Comparison of ENCODE assay signal across 29 cellular contexts in the genomic region with DNA sequence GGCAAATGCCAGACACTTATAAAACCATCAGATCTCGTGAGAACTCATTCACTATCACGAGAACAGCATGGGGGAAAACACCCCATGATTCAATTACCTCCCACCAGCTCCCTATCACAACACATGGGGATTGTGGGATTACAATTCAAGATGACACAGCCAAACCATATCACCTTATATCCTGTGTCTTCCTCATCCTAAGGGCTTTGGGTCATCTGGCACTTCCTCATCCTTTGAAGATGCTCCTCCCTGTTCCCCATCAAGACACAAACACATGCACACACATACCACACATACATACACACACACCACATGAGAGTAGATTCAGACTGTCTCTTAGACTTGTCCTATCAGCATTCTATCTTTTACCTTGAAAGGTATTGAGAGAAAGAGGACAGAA.
"Had no signal": no experiment of that assay in that cellular context is flagged by ENCODE, and none has a peak within 500 bp of the region (broad histone marks: within the 10 kb centered on the region; RNA-seq: fewer than 3 reads in every experiment).

No MANE protein-coding gene starts in this region.

- H3K4me1 ChIP-seq: breast epithelium, esophagus muscularis mucosa, right lobe of liver, vagina had no signal

- H3K9me3 Mint-ChIP-seq: type B pancreatic cell had no signal

- H3K4me1 Mint-ChIP-seq: immature natural killer cell had no signal

- H3K36me3 Mint-ChIP-seq: immature natural killer cell; natural killer cell treated with Interleukin-12 subunit alpha and Interleukin-12 subunit beta and Interleukin-15 and Interleukin-18, amount 100 ng/mL, for 72 hours; type B pancreatic cell had no signal

- H3K9me3 ChIP-seq: breast epithelium, heart left ventricle, right lobe of liver, vagina had no signal

- ATAC-seq: activated CD4-positive, CD25-positive, alpha-beta regulatory T cell treated with anti-CD3 and anti-CD28 coated beads, Interleukin-2, amount 50 U/mL, for 24 hours; foreskin keratinocyte; left colon; natural killer cell treated with Interleukin-12 subunit alpha and Interleukin-12 subunit beta and Interleukin-15 and Interleukin-18, amount 100 ng/mL, for 72 hours; right lobe of liver; stimulated activated naive CD8-positive, alpha-beta T cell treated with anti-CD3 and anti-CD28 coated beads, Interleukin-15, amount 100 ng/mL, for 72 hours had no signal

- H3K4me3 ChIP-seq: breast epithelium, esophagus muscularis mucosa, heart left ventricle, right lobe of liver, vagina had no signal

- H3K36me3 ChIP-seq: breast epithelium, esophagus muscularis mucosa, heart left ventricle, right lobe of liver, vagina, WERI-Rb-1 had no signal

- H3K27ac Mint-ChIP-seq: activated naive CD4-positive, alpha-beta T cell treated with anti-CD3 and anti-CD28 coated beads for 36 hours; immature natural killer cell; natural killer cell treated with Interleukin-12 subunit alpha and Interleukin-12 subunit beta and Interleukin-15 and Interleukin-18, amount 100 ng/mL, for 72 hours; progenitor cell of endocrine pancreas; stimulated activated naive CD8-positive, alpha-beta T cell treated with anti-CD3 and anti-CD28 coated beads, Interleukin-15, amount 100 ng/mL, for 72 hours; T-helper 1 cell treated with Interleukin-12 subunit alpha and Interleukin-12 subunit beta and Interleukin-4 antibody, amounts not matched to agents 30 μg/mL and 1 μg/mL, for 36 hours; type B pancreatic cell had no signal

- DNase-seq: activated CD4-positive, alpha-beta T cell treated with anti-CD3 and anti-CD28 coated beads for 48 hours; activated CD4-positive, alpha-beta T cell treated with anti-CD3 and anti-CD28 coated beads, Interleukin-2, amount 50 U/mL, for 48 hours; activated CD8-positive, alpha-beta memory T cell treated with anti-CD3 and anti-CD28 coated beads for 24 hours; activated effector memory CD4-positive, alpha-beta T cell treated with anti-CD3 and anti-CD28 coated beads, Interleukin-2, amount 50 U/mL, for 16 hours; activated naive CD4-positive, alpha-beta T cell treated with anti-CD3 and anti-CD28 coated beads for 36 hours; amniotic stem cell; central memory CD4-positive, alpha-beta T cell; effector CD4-positive, alpha-beta T cell; heart left ventricle; hypothalamus; immature natural killer cell; kidney; left colon; right lobe of liver; stimulated activated CD4-positive, alpha-beta T cell treated with anti-CD3 and anti-CD28 coated beads, Interleukin-12 subunit alpha, Interleukin-12 subunit beta, amount 100 ng/mL, for 4 hours; stimulated activated CD4-positive, alpha-beta T cell treated with anti-CD3 and anti-CD28 coated beads, Interleukin-4, amount 100 ng/mL, for 1 hour; stimulated activated naive CD8-positive, alpha-beta T cell treated with anti-CD3 and anti-CD28 coated beads, Interleukin-15, amount 100 ng/mL, for 72 hours; substantia nigra; T-helper 9 cell; WERI-Rb-1 had no signal

- H3K27me3 ChIP-seq: breast epithelium, esophagus muscularis mucosa, right lobe of liver, vagina had no signal

- H3K4me3 Mint-ChIP-seq: activated naive CD4-positive, alpha-beta T cell treated with anti-CD3 and anti-CD28 coated beads for 36 hours; immature natural killer cell; natural killer cell treated with Interleukin-12 subunit alpha and Interleukin-12 subunit beta and Interleukin-15 and Interleukin-18, amount 100 ng/mL, for 72 hours; stimulated activated naive CD8-positive, alpha-beta T cell treated with anti-CD3 and anti-CD28 coated beads, Interleukin-15, amount 100 ng/mL, for 72 hours; T-helper 1 cell treated with Interleukin-12 subunit alpha and Interleukin-12 subunit beta and Interleukin-4 antibody, amounts not matched to agents 30 μg/mL and 1 μg/mL, for 36 hours; type B pancreatic cell had no signal

- H3K27me3 Mint-ChIP-seq: stimulated activated naive CD8-positive, alpha-beta T cell treated with anti-CD3 and anti-CD28 coated beads, Interleukin-15, amount 100 ng/mL, for 72 hours; type B pancreatic cell had no signal

- H3K27ac ChIP-seq: breast epithelium, esophagus muscularis mucosa, foreskin keratinocyte, heart left ventricle, right lobe of liver, vagina, WERI-Rb-1 had no signal
